ENCODE assay signal across 25 cellular contexts in genomic region chr20:51044796-51045195, GRCh38. TPM values are rescaled to one million over a fixed set of nuclear protein-coding genes. Genes with fewer than 3 reads are reported as not detected.
A peak's percentile ranks its signal among the peaks of the same experiment; 100 is the strongest.
DNase-seq lines count a peak whose midpoint lies in the region; ATAC-seq and TF ChIP-seq lines count a peak whose summit lies in the region.
"Had no signal": no experiment of that assay in that cellular context is flagged by ENCODE, and none has a peak within 500 bp of the region (broad histone marks: within the 10 kb centered on the region; RNA-seq: fewer than 3 reads in every experiment).

No MANE protein-coding gene starts in this region.

- no peaks in the 10 kb centered on the region for H3K4me1 Mint-ChIP-seq in activated T-cell treated with anti-CD3 and anti-CD28 coated beads, Interleukin-2, amount 50 U/mL, for 24 hours (ENCODE audit: low read depth)
- H3K4me1 Mint-ChIP-seq in activated T-cell treated with anti-CD3 and anti-CD28 coated beads, Interleukin-2, amount 50 U/mL, for 72 hours (ENCODE audit: low read depth), result no peaks in the 10 kb centered on the region
- H3K4me1 Mint-ChIP-seq: CD14-positive monocyte; CD4-positive, alpha-beta memory T cell; CD4-positive, CD25-positive, alpha-beta regulatory T cell; CD8-positive, alpha-beta memory T cell had no signal

- no peaks in the 10 kb centered on the region for H3K9me3 ChIP-seq in RWPE2 (ENCODE audit: severe bottlenecking)
- H3K9me3 ChIP-seq in stomach, result peaks cover 0 to 10% (median 7%) of the 10 kb centered on the region in 4 donors
- H3K9me3 ChIP-seq: BE2C had no signal

- H3K9me3 Mint-ChIP-seq in activated T-cell treated with anti-CD3 and anti-CD28 coated beads, Interleukin-2, amount 50 U/mL, for 24 hours, result peaks cover 2% of the 10 kb centered on the region
- peaks cover 0 to 2% of the 10 kb centered on the region in 2 donors for H3K9me3 Mint-ChIP-seq in activated T-cell treated with anti-CD3 and anti-CD28 coated beads, Interleukin-2, amount 50 U/mL, for 72 hours
- H3K9me3 Mint-ChIP-seq: CD4-positive, CD25-positive, alpha-beta regulatory T cell had no signal

- WGBS in stomach, 5 donors, result 76 to 93% (median 86%) methylated on average over 3 of the region's 3 CpGs

- DNase-seq in activated T-cell treated with anti-CD3 and anti-CD28 coated beads, Interleukin-2, amount 50 U/mL, for 24 hours, result peak; percentile 0
- no peak for DNase-seq in activated T-cell treated with anti-CD3 and anti-CD28 coated beads, Interleukin-2, amount 50 U/mL, for 72 hours
- DNase-seq in RWPE2 (ENCODE audit: low spot score) (peak; percentile 61), islet precursor cell (peak; percentile 22), stomach (peak; percentile 22), cerebellar nuclear complex (lab: John Stamatoyannopoulos, UW) (no peak)
- DNase-seq: 8988T; ACHN; BE2C; C1 segment of cervical spinal cord; CD4-positive, alpha-beta memory T cell; CD4-positive, CD25-positive, alpha-beta regulatory T cell; CD8-positive, alpha-beta memory T cell; COR-L47; DMS 273 treated with DMSO at 0.1 percent for 48 hours; DMS153; DMS53; DMS79; DND-41; EL; GDM1 had no signal

- H3K27ac ChIP-seq in RWPE2 (ENCODE audit: poor library complexity, severe bottlenecking) (no peak overlapping the region), stomach (no peak overlapping the region)
- H3K27ac ChIP-seq: BLaER1 had no signal

- TF ChIP-seq CTCF in RWPE2 (IDR thresholded peaks at IDR 0.05; ENCODE audit: poor library complexity, severe bottlenecking), result no peak
- TF ChIP-seq CTCF in stomach (IDR thresholded peaks at IDR 0.05), result no peak

- H3K36me3 ChIP-seq in RWPE2 (ENCODE audit: low read depth) (no peaks in the 10 kb centered on the region), stomach (no peaks in the 10 kb centered on the region)
- H3K36me3 ChIP-seq: BE2C, BLaER1 had no signal

- peaks cover 19% of the 10 kb centered on the region for H3K27me3 Mint-ChIP-seq in activated T-cell treated with anti-CD3 and anti-CD28 coated beads, Interleukin-2, amount 50 U/mL, for 24 hours
- peaks cover 36% of the 10 kb centered on the region for H3K27me3 Mint-ChIP-seq in activated T-cell treated with anti-CD3 and anti-CD28 coated beads, Interleukin-2, amount 50 U/mL, for 72 hours (ENCODE audit: low read depth)

- no peak for TF ChIP-seq POLR2A in stomach (IDR thresholded peaks at IDR 0.05)

- no peak for ATAC-seq in activated T-cell treated with anti-CD3 and anti-CD28 coated beads, Interleukin-2, amount 50 U/mL, for 72 hours (replicated peaks in 1 of 2)
- ATAC-seq in RWPE2 (ENCODE audit: low read depth), result no peak
- ATAC-seq in HG03135 (IDR thresholded peaks at IDR 0.05; ENCODE audit: unreplicated experiment), result no peak
- ATAC-seq: GM12878 had no signal

- intact Hi-C loops in stomach (cut with DNase I; ENCODE audit: low total_unique reads), result no loop called here

- TF ChIP-seq EP300 in stomach (IDR thresholded peaks at IDR 0.05), result no peak

- H3K4me1 ChIP-seq in RWPE2 (ENCODE audit: insufficient read depth, poor library complexity, severe bottlenecking) (peaks cover 3% of the 10 kb centered on the region), stomach (no peaks in the 10 kb centered on the region)
- H3K4me1 ChIP-seq: BE2C had no signal

- no peaks in the 10 kb centered on the region for H3K36me3 Mint-ChIP-seq in activated T-cell treated with anti-CD3 and anti-CD28 coated beads, Interleukin-2, amount 50 U/mL, for 24 hours (ENCODE audit: low read depth)
- no peaks in the 10 kb centered on the region for H3K36me3 Mint-ChIP-seq in activated T-cell treated with anti-CD3 and anti-CD28 coated beads, Interleukin-2, amount 50 U/mL, for 72 hours (ENCODE audit: insufficient read depth in 2 of 2)
- H3K36me3 Mint-ChIP-seq: CD14-positive monocyte; CD4-positive, alpha-beta memory T cell; CD4-positive, CD25-positive, alpha-beta regulatory T cell; CD8-positive, alpha-beta memory T cell had no signal

- H3K4me3 Mint-ChIP-seq in activated T-cell treated with anti-CD3 and anti-CD28 coated beads, Interleukin-2, amount 50 U/mL, for 24 hours, result no peak overlapping the region
- no peak overlapping the region for H3K4me3 Mint-ChIP-seq in activated T-cell treated with anti-CD3 and anti-CD28 coated beads, Interleukin-2, amount 50 U/mL, for 72 hours
- H3K4me3 Mint-ChIP-seq: CD14-positive monocyte; CD4-positive, alpha-beta memory T cell; CD4-positive, CD25-positive, alpha-beta regulatory T cell had no signal

- H3K4me3 ChIP-seq in RWPE2 (ENCODE audit: severe bottlenecking) (no peak overlapping the region), stomach (no peak overlapping the region)
- H3K4me3 ChIP-seq: BLaER1, GM12878 had no signal

- H3K27ac Mint-ChIP-seq in activated T-cell treated with anti-CD3 and anti-CD28 coated beads, Interleukin-2, amount 50 U/mL, for 24 hours, result no peak overlapping the region
- no peak overlapping the region for H3K27ac Mint-ChIP-seq in activated T-cell treated with anti-CD3 and anti-CD28 coated beads, Interleukin-2, amount 50 U/mL, for 72 hours
- H3K27ac Mint-ChIP-seq: CD14-positive monocyte; CD4-positive, CD25-positive, alpha-beta regulatory T cell; CD8-positive, alpha-beta memory T cell had no signal

- no peaks in the 10 kb centered on the region for H3K27me3 ChIP-seq in RWPE2 (ENCODE audit: insufficient read depth, poor library complexity, severe bottlenecking)
- peaks cover 0 to 35% (median 4%) of the 10 kb centered on the region in 3 donors for H3K27me3 ChIP-seq in stomach
- H3K27me3 ChIP-seq: BE2C, BLaER1 had no signal

RNA-seq across cellular contexts. Expression of gene KCNG1, which starts 21.9 kb away (rescaled TPM):
- total RNA-seq in activated T-cell treated with anti-CD3 and anti-CD28 coated beads, Interleukin-2, amount 50 U/mL, for 72 hours, result 1 to 10 TPM; 1.6 to 4.0 TPM
- total RNA-seq in stomach, result 10 to 100 TPM in 1 of 5 donors, 1 to 10 TPM in 1, not detected in 3; 2.2 to 11.9 TPM
- 1 to 10 TPM in 1 of 3 donors, under 1 TPM in 1, not detected in 1; 0.19 to 3.3 TPM for polyA plus RNA-seq in stomach
- total RNA-seq: CD4-positive, alpha-beta memory T cell; CD4-positive, CD25-positive, alpha-beta regulatory T cell; GM12878 had no signal
- polyA plus RNA-seq: CD14-positive monocyte; CD4-positive, alpha-beta memory T cell; CD8-positive, alpha-beta memory T cell; GM12878 had no signal

Comparison
In these comparisons a context has a peak if more than half of its experiments do, and no peak if none do; other contexts are left out.
1. DNase-seq: peak in activated T-cell treated with anti-CD3 and anti-CD28 coated beads, Interleukin-2, amount 50 U/mL, for 24 hours (single experiment), RWPE2 (single experiment), islet precursor cell (single experiment) and stomach (single experiment); none in activated T-cell treated with anti-CD3 and anti-CD28 coated beads, Interleukin-2, amount 50 U/mL, for 72 hours (0 of 2) and cerebellar nuclear complex (0 of 2).